In the genomic region with DNA sequence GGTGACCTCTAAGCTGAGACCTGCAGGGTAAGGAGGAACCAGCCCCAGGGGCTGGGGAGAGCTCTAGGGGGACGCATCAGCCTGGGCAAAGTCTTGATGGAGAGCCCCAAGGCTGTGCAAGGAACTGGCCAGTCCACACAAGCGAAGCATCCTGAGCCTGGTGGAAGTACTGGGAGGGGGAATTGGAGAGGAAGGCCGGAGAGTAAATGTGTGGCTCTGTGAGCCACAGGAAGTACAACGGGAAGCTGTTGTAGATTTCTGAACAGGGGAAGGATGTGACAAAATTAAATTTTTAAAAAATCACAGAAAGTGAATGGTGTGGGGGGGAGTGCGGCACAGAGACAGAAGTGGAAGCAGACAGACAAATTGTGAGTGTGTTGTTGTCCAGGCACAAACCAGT, we compare ENCODE assay signal across 20 cellular contexts.
"Had no signal": no experiment of that assay in that cellular context is flagged by ENCODE, and none has a peak within 500 bp of the region (broad histone marks: within the 10 kb centered on the region; RNA-seq: fewer than 3 reads in every experiment).

No MANE protein-coding gene starts in this region.

- H3K9me3 ChIP-seq: left ventricle myocardium inferior, neutrophil, right atrium auricular region, suprapubic skin, thyroid gland had no signal

- H3K27ac Mint-ChIP-seq: effector memory CD8-positive, alpha-beta T cell; type B pancreatic cell had no signal

- DNase-seq: caudate nucleus; effector memory CD8-positive, alpha-beta T cell; erythroblast; foreskin keratinocyte; head of caudate nucleus; left ventricle myocardium inferior; mesendoderm; naive B cell; small intestine; stimulated activated CD4-positive, alpha-beta T cell treated with anti-CD3 and anti-CD28 coated beads, Interleukin-12 subunit alpha, Interleukin-12 subunit beta, amount 100 ng/mL, for 4 hours; stimulated activated naive CD8-positive, alpha-beta T cell treated with anti-CD3 and anti-CD28 coated beads, Interleukin-15, Interleukin-2, amounts not matched to agents 100 U/mL and 50 U/mL, for 24 hours; thyroid gland had no signal

- H3K4me3 ChIP-seq: coronary artery, left ventricle myocardium inferior, lung, right atrium auricular region, suprapubic skin, thyroid gland had no signal

- H3K36me3 ChIP-seq: left ventricle myocardium inferior, neutrophil, right atrium auricular region, suprapubic skin, thyroid gland had no signal

- H3K4me3 Mint-ChIP-seq: effector memory CD8-positive, alpha-beta T cell; nephron; type B pancreatic cell had no signal

- H3K27ac ChIP-seq: coronary artery, foreskin keratinocyte, left ventricle myocardium inferior, neutrophil, right atrium auricular region, suprapubic skin, thyroid gland had no signal

- FAIRE-seq: keratinocyte, small intestine had no signal

- H3K4me1 ChIP-seq: foreskin keratinocyte, suprapubic skin, thyroid gland had no signal

- H3K27me3 ChIP-seq: foreskin keratinocyte, right atrium auricular region, thyroid gland had no signal

- H3K9me3 Mint-ChIP-seq: nephron, type B pancreatic cell had no signal

- H3K36me3 Mint-ChIP-seq: naive B cell had no signal

- H3K4me1 Mint-ChIP-seq: naive B cell had no signal
